9 cellular contexts compared by ENCODE assay signal in the genomic region with DNA sequence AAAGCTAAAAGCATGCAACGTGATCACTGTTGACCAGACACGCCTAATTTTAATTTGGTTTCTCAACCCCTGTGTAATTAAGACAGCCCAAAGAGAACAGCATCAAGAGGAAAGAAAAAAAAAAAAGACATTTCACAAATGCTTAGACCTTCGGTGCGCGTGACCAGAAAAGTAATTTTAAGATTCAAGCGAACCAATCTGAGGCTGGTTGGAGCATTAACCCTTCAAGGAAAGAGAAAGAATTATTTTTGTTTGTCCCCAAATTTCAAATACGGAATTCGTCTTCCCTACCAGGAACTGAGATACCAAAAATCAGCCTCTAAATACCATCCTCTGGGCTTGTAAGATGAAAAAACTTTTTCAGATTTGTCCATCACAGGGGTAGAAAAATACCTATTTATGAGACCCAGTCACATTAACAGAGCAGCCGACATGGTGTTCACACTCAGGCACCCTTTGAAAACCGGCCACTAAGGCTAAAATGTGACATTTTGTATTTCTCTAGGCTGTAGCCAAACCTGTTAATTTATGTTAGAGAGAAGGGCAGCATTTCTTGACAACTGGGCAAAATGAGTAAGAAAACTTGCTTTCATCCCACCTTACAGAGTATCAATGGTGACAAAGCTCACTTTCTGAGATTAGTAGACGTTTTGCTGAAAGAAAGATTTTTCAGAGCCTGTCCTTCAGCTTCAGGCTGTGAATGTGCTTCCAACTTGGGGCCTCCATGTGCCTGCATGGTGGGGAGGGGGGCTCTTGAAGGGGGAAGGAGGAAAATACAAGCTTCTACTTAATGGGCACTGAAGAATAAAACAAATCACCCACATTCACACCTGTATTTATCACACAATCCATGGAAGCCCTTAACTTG.
DNase-seq lines count a peak whose midpoint lies in the region; ATAC-seq and TF ChIP-seq lines count a peak whose summit lies in the region.
"Had no signal": no experiment of that assay in that cellular context is flagged by ENCODE, and none has a peak within 500 bp of the region (broad histone marks: within the 10 kb centered on the region; RNA-seq: fewer than 3 reads in every experiment).

No MANE protein-coding gene starts in this region.

- POLR2A ChIA-PET in SK-N-SH (lab: Yijun Ruan, JAX) = no interaction called here

- no peak for TF ChIP-seq RAD21 in SK-N-SH (IDR thresholded peaks at IDR 0.05; ENCODE audit: low read length)

- H3K4me1 Mint-ChIP-seq in stimulated activated naive CD8-positive, alpha-beta T cell treated with anti-CD3 and anti-CD28 coated beads, Interleukin-15, amount 100 ng/mL, for 72 hours = peaks cover 99% of the 10 kb centered on the region

- TF ChIP-seq EP300 in SK-N-SH (IDR thresholded peaks at IDR 0.05; ENCODE audit: borderline replicate concordance in 1 of 2, low read depth in 1 of 2, low read length in 1 of 2) = no peak

- H4K20me1 ChIP-seq in SK-N-SH (ENCODE audit: insufficient read depth) = peaks cover 12% of the 10 kb centered on the region

- H3K9me3 Mint-ChIP-seq in stimulated activated naive CD8-positive, alpha-beta T cell treated with anti-CD3 and anti-CD28 coated beads, Interleukin-15, amount 100 ng/mL, for 72 hours = no peaks in the 10 kb centered on the region

- no peak for ATAC-seq in SK-N-SH treated with all-trans-retinoic acid at 6 μM for 48 hours
- ATAC-seq in foreskin keratinocyte = no peak
- no peak for ATAC-seq in stimulated activated naive CD8-positive, alpha-beta T cell treated with anti-CD3 and anti-CD28 coated beads, Interleukin-15, amount 100 ng/mL, for 72 hours

- H3K4me3 Mint-ChIP-seq in stimulated activated naive CD8-positive, alpha-beta T cell treated with anti-CD3 and anti-CD28 coated beads, Interleukin-15, amount 100 ng/mL, for 72 hours = peak overlapping the region; percentile 74 to 82

- TF ChIP-seq CTCF in SK-N-SH (IDR thresholded peaks at IDR 0.05) (no peak), WI38 (IDR thresholded peaks at IDR 0.05; ENCODE audit: low read depth, low read length) (no peak), foreskin keratinocyte (conservative IDR thresholded peaks at IDR 0.05) (no peak)

- H3K79me2 ChIP-seq in SK-N-SH (ENCODE audit: insufficient read depth) = peaks cover 89% of the 10 kb centered on the region

- H3K27ac Mint-ChIP-seq in stimulated activated naive CD8-positive, alpha-beta T cell treated with anti-CD3 and anti-CD28 coated beads, Interleukin-15, amount 100 ng/mL, for 72 hours = peak overlapping the region; percentile 84 to 97

- H3F3A ChIP-seq in SK-N-SH (replicated peaks; ENCODE audit: insufficient read depth) = peaks cover 91% of the 10 kb centered on the region

- CTCF ChIA-PET in SK-N-SH (lab: Yijun Ruan, JAX) = interaction anchor here (0.7 kb wide), 1 partner anchor 393 kb away, joined by 3 read pairs; no protein-coding TSS in a partner anchor

- DNase-seq in SK-N-SH = no peak
- DNase-seq in foreskin keratinocyte = no peak
- DNase-seq in stimulated activated naive CD8-positive, alpha-beta T cell treated with anti-CD3 and anti-CD28 coated beads, Interleukin-15, amount 100 ng/mL, for 72 hours = peak in 1 of 2 donors; percentile 14
- DNase-seq in cerebellar cortex (ENCODE audit: low spot score) = no peak
- no peak for DNase-seq in ureter (ENCODE audit: low spot score)
- DNase-seq in NOMO-1 treated with DMSO at 0.1 percent for 48 hours (lab: John Stamatoyannopoulos, UW; ENCODE audit: unreplicated experiment) = no peak
- DNase-seq: 8988T had no signal

- H3K4me1 ChIP-seq in SK-N-SH (ENCODE audit: control insufficient read depth in 1 of 2, insufficient read depth in 2 of 2, low read depth in 1 of 2, low read length in 1 of 2) = peaks cover 9 to 52% of the 10 kb centered on the region in 2 experiments
- peaks cover 42% of the 10 kb centered on the region for H3K4me1 ChIP-seq in foreskin keratinocyte

- peak overlapping the region; percentile 62 to 68; a peak in 3 of 4 replicates for H3K4me3 ChIP-seq in SK-N-SH (ENCODE audit: low read depth in 2 of 2, low read length in 1 of 2)
- peak overlapping the region; percentile 70 for H3K4me3 ChIP-seq in WI38 (ENCODE audit: low read depth, low read length)

- 9% methylated on average over 11 of the region's 11 CpGs for WGBS in SK-N-SH (ENCODE audit: low lambda C conversion rate)

- no peak overlapping the region for H2AFZ ChIP-seq in SK-N-SH (ENCODE audit: low read depth)

- H3K9me2 ChIP-seq in SK-N-SH = no peaks in the 10 kb centered on the region

- peak overlapping the region; percentile 94 to 100 for H3K27ac ChIP-seq in SK-N-SH (ENCODE audit: low read depth in 2 of 2, low read length in 1 of 2)
- peak overlapping the region; percentile 84 for H3K27ac ChIP-seq in foreskin keratinocyte

- H3K9ac ChIP-seq in SK-N-SH = peak overlapping the region; percentile 98

- no peaks in the 10 kb centered on the region for H3K27me3 Mint-ChIP-seq in stimulated activated naive CD8-positive, alpha-beta T cell treated with anti-CD3 and anti-CD28 coated beads, Interleukin-15, amount 100 ng/mL, for 72 hours

- peak overlapping the region; percentile 89 for H3K4me2 ChIP-seq in SK-N-SH

- H3K27me3 ChIP-seq in SK-N-SH (ENCODE audit: insufficient read depth) (no peaks in the 10 kb centered on the region), foreskin keratinocyte (no peaks in the 10 kb centered on the region)

- peaks cover 2 to 29% of the 10 kb centered on the region in 2 experiments for H3K36me3 ChIP-seq in SK-N-SH (replicated peaks in 1 of 2; ENCODE audit: control insufficient read depth in 1 of 2, insufficient read depth in 2 of 2, low read length in 1 of 2)

- H3K9me3 ChIP-seq in SK-N-SH = no peaks in the 10 kb centered on the region

TF ChIP-seq in SK-N-SH, 30 proteins besides CTCF, POLR2A, EP300 and RAD21 (continues in another document):
- TF ChIP-seq, protein P1, sequence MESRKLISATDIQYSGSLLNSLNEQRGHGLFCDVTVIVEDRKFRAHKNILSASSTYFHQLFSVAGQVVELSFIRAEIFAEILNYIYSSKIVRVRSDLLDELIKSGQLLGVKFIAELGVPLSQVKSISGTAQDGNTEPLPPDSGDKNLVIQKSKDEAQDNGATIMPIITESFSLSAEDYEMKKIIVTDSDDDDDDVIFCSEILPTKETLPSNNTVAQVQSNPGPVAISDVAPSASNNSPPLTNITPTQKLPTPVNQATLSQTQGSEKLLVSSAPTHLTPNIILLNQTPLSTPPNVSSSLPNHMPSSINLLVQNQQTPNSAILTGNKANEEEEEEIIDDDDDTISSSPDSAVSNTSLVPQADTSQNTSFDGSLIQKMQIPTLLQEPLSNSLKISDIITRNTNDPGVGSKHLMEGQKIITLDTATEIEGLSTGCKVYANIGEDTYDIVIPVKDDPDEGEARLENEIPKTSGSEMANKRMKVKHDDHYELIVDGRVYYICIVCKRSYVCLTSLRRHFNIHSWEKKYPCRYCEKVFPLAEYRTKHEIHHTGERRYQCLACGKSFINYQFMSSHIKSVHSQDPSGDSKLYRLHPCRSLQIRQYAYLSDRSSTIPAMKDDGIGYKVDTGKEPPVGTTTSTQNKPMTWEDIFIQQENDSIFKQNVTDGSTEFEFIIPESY (IDR thresholded peaks at IDR 0.05; ENCODE audit: borderline replicate concordance, low read depth) = no peak
- TF ChIP-seq NFIC (IDR thresholded peaks at IDR 0.05; ENCODE audit: borderline replicate concordance) (no peak), NRF1 (IDR thresholded peaks at IDR 0.05; ENCODE audit: low read depth, low read length) (no peak), SIN3A (IDR thresholded peaks at IDR 0.05; ENCODE audit: borderline replicate concordance, low read depth, low read length) (no peak), TAF1 (IDR thresholded peaks at IDR 0.05; ENCODE audit: borderline replicate concordance, low read depth, low read length) (no peak)
- TF ChIP-seq, protein P2, sequence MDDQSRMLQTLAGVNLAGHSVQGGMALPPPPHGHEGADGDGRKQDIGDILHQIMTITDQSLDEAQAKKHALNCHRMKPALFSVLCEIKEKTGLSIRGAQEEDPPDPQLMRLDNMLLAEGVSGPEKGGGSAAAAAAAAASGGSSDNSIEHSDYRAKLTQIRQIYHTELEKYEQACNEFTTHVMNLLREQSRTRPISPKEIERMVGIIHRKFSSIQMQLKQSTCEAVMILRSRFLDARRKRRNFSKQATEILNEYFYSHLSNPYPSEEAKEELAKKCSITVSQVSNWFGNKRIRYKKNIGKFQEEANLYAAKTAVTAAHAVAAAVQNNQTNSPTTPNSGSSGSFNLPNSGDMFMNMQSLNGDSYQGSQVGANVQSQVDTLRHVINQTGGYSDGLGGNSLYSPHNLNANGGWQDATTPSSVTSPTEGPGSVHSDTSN (IDR thresholded peaks at IDR 0.05) = no peak

TF ChIP-seq in SK-N-SH treated with all-trans-retinoic acid at 6 μM for 48 hours, 23 proteins besides CTCF, POLR2A, EP300 and RAD21 (continues in another document):
- no peak for TF ChIP-seq BACH2 (CRISPR knock-in tag; IDR thresholded peaks at IDR 0.05; ENCODE audit: borderline replicate concordance)
- TF ChIP-seq PPARA (CRISPR knock-in tag; IDR thresholded peaks at IDR 0.05; ENCODE audit: borderline replicate concordance) = no peak
- TF ChIP-seq ESRRG (CRISPR knock-in tag; IDR thresholded peaks at IDR 0.05) = no peak
- TF ChIP-seq, protein P3, sequence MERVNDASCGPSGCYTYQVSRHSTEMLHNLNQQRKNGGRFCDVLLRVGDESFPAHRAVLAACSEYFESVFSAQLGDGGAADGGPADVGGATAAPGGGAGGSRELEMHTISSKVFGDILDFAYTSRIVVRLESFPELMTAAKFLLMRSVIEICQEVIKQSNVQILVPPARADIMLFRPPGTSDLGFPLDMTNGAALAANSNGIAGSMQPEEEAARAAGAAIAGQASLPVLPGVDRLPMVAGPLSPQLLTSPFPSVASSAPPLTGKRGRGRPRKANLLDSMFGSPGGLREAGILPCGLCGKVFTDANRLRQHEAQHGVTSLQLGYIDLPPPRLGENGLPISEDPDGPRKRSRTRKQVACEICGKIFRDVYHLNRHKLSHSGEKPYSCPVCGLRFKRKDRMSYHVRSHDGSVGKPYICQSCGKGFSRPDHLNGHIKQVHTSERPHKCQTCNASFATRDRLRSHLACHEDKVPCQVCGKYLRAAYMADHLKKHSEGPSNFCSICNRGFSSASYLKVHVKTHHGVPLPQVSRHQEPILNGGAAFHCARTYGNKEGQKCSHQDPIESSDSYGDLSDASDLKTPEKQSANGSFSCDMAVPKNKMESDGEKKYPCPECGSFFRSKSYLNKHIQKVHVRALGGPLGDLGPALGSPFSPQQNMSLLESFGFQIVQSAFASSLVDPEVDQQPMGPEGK (CRISPR knock-in tag; IDR thresholded peaks at IDR 0.05; ENCODE audit: borderline replicate concordance) = no peak
- TF ChIP-seq ARNTL (CRISPR knock-in tag; IDR thresholded peaks at IDR 0.05; ENCODE audit: borderline replicate concordance, low read depth) = no peak
